10 cellular contexts compared by ENCODE assay signal in the genomic region with DNA sequence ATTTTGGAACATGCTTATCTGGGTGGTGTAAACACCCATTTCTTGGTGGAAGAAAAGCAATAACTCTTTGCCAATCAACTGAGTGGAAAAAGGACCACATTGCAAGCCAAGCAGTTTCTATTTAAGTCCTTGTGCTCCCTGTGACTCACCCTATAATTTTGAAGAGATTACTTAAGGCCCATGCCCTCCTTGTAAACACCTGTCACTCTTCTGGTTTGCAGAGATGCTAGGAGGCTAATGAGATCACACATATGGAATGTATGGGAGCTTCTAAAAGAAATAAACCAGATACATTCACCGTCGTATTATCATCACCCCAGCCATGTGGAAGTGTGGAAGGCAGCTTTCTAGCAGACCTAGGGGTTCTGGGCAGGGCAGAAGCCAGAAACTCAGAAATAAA.
DNase-seq lines count a peak whose midpoint lies in the region; ATAC-seq, FAIRE-seq and TF ChIP-seq lines count a peak whose summit lies in the region.
"Had no signal": no experiment of that assay in that cellular context is flagged by ENCODE, and none has a peak within 500 bp of the region (broad histone marks: within the 10 kb centered on the region; RNA-seq: fewer than 3 reads in every experiment).

No MANE protein-coding gene starts in this region.

- DNase-seq in Right ventricle myocardium superior (no peak), cardiac septum (ENCODE audit: low spot score) (no peak), RPMI8226 (peak; percentile 48), keratinocyte (ENCODE audit: low read depth, low spot score) (peak; percentile 23), A673 (ENCODE audit: low spot score) (no peak), esophagus squamous epithelium (lab: John Stamatoyannopoulos, UW) (no peak)
- no peak for DNase-seq in effector memory CD4-positive, alpha-beta T cell
- DNase-seq: DND-41; stimulated activated CD4-positive, alpha-beta T cell treated with anti-CD3 and anti-CD28 coated beads, Interleukin-1b, Interleukin-23, amount 100 ng/mL, for 48 hours had no signal

- CTCF ChIA-PET in A673 (lab: Charles Lee) = no interaction called here

- no peak overlapping the region for H3K4me2 ChIP-seq in keratinocyte (ENCODE audit: control insufficient read depth, extremely low read depth, insufficient read depth, low read depth, low read length)

- H3K9me1 ChIP-seq in keratinocyte (ENCODE audit: control insufficient read depth, extremely low read depth, insufficient read depth, low read length) = no peaks in the 10 kb centered on the region

- H3K4me1 ChIP-seq in keratinocyte (ENCODE audit: control insufficient read depth, extremely low read depth, insufficient read depth, low read length) (peaks cover 3% of the 10 kb centered on the region), A673 (ENCODE audit: insufficient read depth, low read length, poor library complexity, severe bottlenecking) (no peaks in the 10 kb centered on the region), esophagus squamous epithelium (peaks cover 4 to 24% (median 12%) of the 10 kb centered on the region in 3 donors)
- no peaks in the 10 kb centered on the region for H3K4me1 ChIP-seq in effector memory CD4-positive, alpha-beta T cell (ENCODE audit: control insufficient read depth, insufficient read depth, low read length, poor library complexity, severe bottlenecking)

- H3K36me3 ChIP-seq in keratinocyte (ENCODE audit: control insufficient read depth in 2 of 2, extremely low read depth in 1 of 2, insufficient read depth in 2 of 2, low read length in 2 of 2) (no peaks in the 10 kb centered on the region), A673 (ENCODE audit: insufficient read depth, low read length, poor library complexity, severe bottlenecking) (no peaks in the 10 kb centered on the region), esophagus squamous epithelium (no peaks in the 10 kb centered on the region)
- H3K36me3 ChIP-seq in effector memory CD4-positive, alpha-beta T cell (ENCODE audit: control insufficient read depth, insufficient read depth, low read length) = no peaks in the 10 kb centered on the region

- TF ChIP-seq CTCF in keratinocyte (optimal IDR thresholded peaks at IDR 0.05 in 1 of 3, IDR thresholded peaks at IDR 0.05 in 1 of 3, conservative IDR thresholded peaks at IDR 0.05 in 1 of 3; ENCODE audit: extremely low read depth in 1 of 3, insufficient read depth in 2 of 3, low read length in 3 of 3) (no peak), A673 (conservative IDR thresholded peaks at IDR 0.05; ENCODE audit: low read depth, low read length) (no peak), esophagus squamous epithelium (IDR thresholded peaks at IDR 0.05) (no peak)

- H3K9me3 ChIP-seq in keratinocyte (ENCODE audit: control insufficient read depth, low read depth, low read length) = no peaks in the 10 kb centered on the region
- no peaks in the 10 kb centered on the region for H3K9me3 ChIP-seq in effector memory CD4-positive, alpha-beta T cell (ENCODE audit: control insufficient read depth, low read length)
- no peaks in the 10 kb centered on the region for H3K9me3 ChIP-seq in A673 (ENCODE audit: low read depth, low read length, poor library complexity, severe bottlenecking)
- no peaks in the 10 kb centered on the region for H3K9me3 ChIP-seq in esophagus squamous epithelium

- 26 to 36% methylated on average over 2 of the region's 2 CpGs for WGBS in esophagus squamous epithelium, 2 donors

- H3K4me3 ChIP-seq in keratinocyte (ENCODE audit: control insufficient read depth in 2 of 3, extremely low read depth in 1 of 3, insufficient read depth in 2 of 3, low read depth in 1 of 3, low read length in 3 of 3) (no peak overlapping the region), A673 (ENCODE audit: low read depth, low read length, poor library complexity, severe bottlenecking) (no peak overlapping the region), esophagus squamous epithelium (no peak overlapping the region)
- no peak overlapping the region for H3K4me3 ChIP-seq in effector memory CD4-positive, alpha-beta T cell (ENCODE audit: insufficient read depth, low read depth, low read length, poor library complexity, severe bottlenecking)

- FAIRE-seq in keratinocyte (lab: Jason Lieb, UNC) = no peak

- no peak overlapping the region for H3K9ac ChIP-seq in keratinocyte (ENCODE audit: control insufficient read depth, extremely low read depth, insufficient read depth, low read length)

- ATAC-seq in Right ventricle myocardium superior (ENCODE audit: poor library complexity) (peak; percentile 55), GM21526 (IDR thresholded peaks at IDR 0.05; ENCODE audit: low FRiP score, unreplicated experiment) (no peak)

- dilution Hi-C loops in keratinocyte (cut with MboI; ENCODE audit: extremely low pct_ligation_motif_present, low sequenced_read_pairs) = no loop called here

- H3K79me2 ChIP-seq in keratinocyte (ENCODE audit: control insufficient read depth, insufficient read depth, low read length) = no peaks in the 10 kb centered on the region

- no peak overlapping the region for H2AFZ ChIP-seq in keratinocyte (ENCODE audit: control insufficient read depth, low read length)

- BruUV-seq in A673 (replicated peaks; lab: Mats Ljungman, UMichigan) = no TSS peak

- no peaks in the 10 kb centered on the region for H4K20me1 ChIP-seq in keratinocyte (ENCODE audit: control insufficient read depth, extremely low read depth, insufficient read depth, low read length)

- H3K27me3 ChIP-seq in keratinocyte (ENCODE audit: control insufficient read depth, extremely low read depth, insufficient read depth, low read length) (peaks cover 29% of the 10 kb centered on the region), A673 (replicated peaks; ENCODE audit: insufficient read depth, low read depth, low read length, poor library complexity) (peaks cover 6% of the 10 kb centered on the region), esophagus squamous epithelium (peaks cover 0 to 12% (median 0%) of the 10 kb centered on the region in 4 donors)
- no peaks in the 10 kb centered on the region for H3K27me3 ChIP-seq in effector memory CD4-positive, alpha-beta T cell (replicated peaks; ENCODE audit: control insufficient read depth, insufficient read depth, low read length, poor library complexity, severe bottlenecking)

- intact Hi-C loops in Right ventricle myocardium superior (cut with DNase I) = no loop called here
- intact Hi-C loops in cardiac septum (cut with DNase I) = no loop called here
- intact Hi-C loops in A673 (cut with micrococcal nuclease; ENCODE audit: unreplicated experiment) = no loop called here
- intact Hi-C loops in esophagus squamous epithelium (cut with DNase I) = no loop called here

- POLR2A ChIA-PET in A673 (lab: Charles Lee; ENCODE audit: low non-redundant PET) = no interaction called here

- TF ChIP-seq POLR2A in esophagus squamous epithelium (IDR thresholded peaks at IDR 0.05) = no peak

- H3K27ac ChIP-seq in keratinocyte (ENCODE audit: control insufficient read depth, insufficient read depth, low read length) (no peak overlapping the region), A673 (ENCODE audit: low read depth, low read length, poor library complexity, severe bottlenecking) (no peak overlapping the region), esophagus squamous epithelium (peak overlapping the region in 2 of 4 donors; percentile 29 to 61)
- no peak overlapping the region for H3K27ac ChIP-seq in effector memory CD4-positive, alpha-beta T cell (ENCODE audit: insufficient read depth, low read length, poor library complexity, severe bottlenecking)

Comparison
In these comparisons a context has a peak if more than half of its experiments do, and no peak if none do; other contexts are left out.
1. DNase-seq: peak in RPMI8226 (single experiment) and keratinocyte (single experiment); none in Right ventricle myocardium superior (single experiment), cardiac septum (single experiment), effector memory CD4-positive, alpha-beta T cell (0 of 3), A673 (single experiment) and esophagus squamous epithelium (single experiment).